In genomic region chr1:1346501-1346890, GRCh38 we compare ENCODE assay signal across 1 cellular context.
TF ChIP-seq lines count a peak whose summit lies in the region.

No MANE protein-coding gene starts in this region.

TF ChIP-seq in H1, 55 proteins besides CTCF, POLR2A, EP300 and RAD21:
- TF ChIP-seq TAF7 (optimal IDR thresholded peaks at IDR 0.05; ENCODE audit: borderline replicate concordance, low read depth, low read length) (no peak), RNF2 (IDR thresholded peaks at IDR 0.05; ENCODE audit: borderline replicate concordance, low read depth, low read length, missing control alignments, poor library complexity, severe bottlenecking) (no peak), CHD1 (IDR thresholded peaks at IDR 0.05; ENCODE audit: low read depth, low read length) (no peak), CHD2 (IDR thresholded peaks at IDR 0.05; ENCODE audit: low read length) (no peak), SIRT6 (IDR thresholded peaks at IDR 0.05; ENCODE audit: low read length) (no peak), TCF12 (IDR thresholded peaks at IDR 0.05; ENCODE audit: low read depth, low read length) (no peak), EGR1 (IDR thresholded peaks at IDR 0.05; ENCODE audit: borderline replicate concordance, low read depth, low read length) (no peak)
- TF ChIP-seq, protein P1, sequence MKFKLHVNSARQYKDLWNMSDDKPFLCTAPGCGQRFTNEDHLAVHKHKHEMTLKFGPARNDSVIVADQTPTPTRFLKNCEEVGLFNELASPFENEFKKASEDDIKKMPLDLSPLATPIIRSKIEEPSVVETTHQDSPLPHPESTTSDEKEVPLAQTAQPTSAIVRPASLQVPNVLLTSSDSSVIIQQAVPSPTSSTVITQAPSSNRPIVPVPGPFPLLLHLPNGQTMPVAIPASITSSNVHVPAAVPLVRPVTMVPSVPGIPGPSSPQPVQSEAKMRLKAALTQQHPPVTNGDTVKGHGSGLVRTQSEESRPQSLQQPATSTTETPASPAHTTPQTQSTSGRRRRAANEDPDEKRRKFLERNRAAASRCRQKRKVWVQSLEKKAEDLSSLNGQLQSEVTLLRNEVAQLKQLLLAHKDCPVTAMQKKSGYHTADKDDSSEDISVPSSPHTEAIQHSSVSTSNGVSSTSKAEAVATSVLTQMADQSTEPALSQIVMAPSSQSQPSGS (IDR thresholded peaks at IDR 0.05; ENCODE audit: low read length) = no peak
TF ChIP-seq in H1: peak in this region for 0.
